Comparison of ENCODE assay signal across 1 cellular context in genomic region chr14:22606380-22606779, GRCh38.
TF ChIP-seq lines count a peak whose summit lies in the region.

No MANE protein-coding gene starts in this region.

TF ChIP-seq in A549, 52 proteins besides CTCF, POLR2A, EP300 and RAD21:
- TF ChIP-seq ESRRA (IDR thresholded peaks at IDR 0.05; ENCODE audit: borderline replicate concordance, low read length) = no peak
- TF ChIP-seq HOXA7 (CRISPR knock-in tag; IDR thresholded peaks at IDR 0.05) = no peak
- peak; percentile 44; the same call in 1 of the 2 replicates for TF ChIP-seq FOSL2 (IDR thresholded peaks at IDR 0.05)
- TF ChIP-seq FOSL2 (CRISPR knock-in tag; IDR thresholded peaks at IDR 0.05) = peak; percentile 60
- no peak for TF ChIP-seq USF2 (IDR thresholded peaks at IDR 0.05)
- TF ChIP-seq TFCP2L1 (CRISPR knock-in tag; IDR thresholded peaks at IDR 0.05) = no peak
- TF ChIP-seq JUNB (IDR thresholded peaks at IDR 0.05) = peak; percentile 44; the same call in 1 of the 2 replicates
- TF ChIP-seq RNF2 (IDR thresholded peaks at IDR 0.05; ENCODE audit: borderline replicate concordance, low read depth) = no peak
- TF ChIP-seq ATOH8 (CRISPR knock-in tag; IDR thresholded peaks at IDR 0.05; ENCODE audit: low read depth) = no peak
- TF ChIP-seq ZFP36 (IDR thresholded peaks at IDR 0.05; ENCODE audit: borderline replicate concordance, partially characterized antibody) = no peak
- TF ChIP-seq MAFK (IDR thresholded peaks at IDR 0.05; ENCODE audit: partially characterized antibody) = no peak
- no peak for TF ChIP-seq NPAS2 (CRISPR knock-in tag; IDR thresholded peaks at IDR 0.05; ENCODE audit: borderline replicate concordance)
- no peak for TF ChIP-seq ZNF302 (CRISPR knock-in tag; IDR thresholded peaks at IDR 0.05)
- no peak for TF ChIP-seq CEBPB (IDR thresholded peaks at IDR 0.05)
